8 cellular contexts compared by ENCODE assay signal in the genomic region with DNA sequence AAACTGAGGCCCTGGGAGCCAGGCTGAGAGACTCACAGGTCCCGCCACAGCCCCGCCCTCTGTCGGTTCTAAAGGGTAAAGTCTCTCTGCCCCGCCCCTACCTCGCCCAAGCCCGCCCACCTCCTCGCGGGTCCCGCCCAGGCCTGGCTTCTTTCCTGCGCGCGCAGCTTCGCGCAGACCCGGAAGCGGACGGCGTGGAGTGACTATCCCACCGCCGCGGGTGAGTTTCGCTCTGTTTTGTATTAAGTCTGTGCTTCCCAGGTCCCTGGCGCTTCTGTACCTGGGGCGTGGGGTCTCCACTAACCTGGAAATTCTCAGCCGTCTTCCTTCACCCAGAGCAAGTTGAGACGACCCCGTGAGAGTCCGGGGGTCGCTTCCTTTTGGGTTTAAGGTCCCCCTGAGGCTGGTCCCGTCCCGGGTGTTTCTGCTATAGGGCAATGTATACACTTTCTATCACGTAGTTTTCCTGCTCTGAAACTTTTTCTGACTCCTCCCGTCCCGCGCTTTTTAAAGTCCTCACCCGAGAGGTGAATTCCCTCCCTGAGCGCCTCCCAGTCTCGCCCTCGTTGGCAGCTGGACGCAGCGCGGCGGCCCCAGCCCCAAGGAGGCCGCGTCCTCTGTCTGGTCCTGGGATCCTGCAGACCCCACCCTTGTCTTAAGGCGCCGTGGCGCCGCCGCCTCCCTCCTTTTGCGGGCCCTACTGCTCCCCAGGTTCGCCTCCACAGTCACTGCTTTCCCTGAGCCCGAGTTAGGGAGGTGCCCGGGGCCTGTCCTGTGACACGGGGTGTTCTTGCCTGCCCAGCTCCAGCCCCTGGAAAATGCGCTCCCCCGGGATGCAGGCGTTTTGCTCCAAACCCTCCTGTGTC. TPM values are rescaled to one million over a fixed set of nuclear protein-coding genes. Genes with fewer than 3 reads are reported as not detected.
DNase-seq lines count a peak whose midpoint lies in the region; ATAC-seq and TF ChIP-seq lines count a peak whose summit lies in the region.

Gene ZNF765 (plus strand): TSS at position 176 of the 866 bp plus-strand sequence. CDS start 2,867 bp downstream, outside the sequence.

- intact Hi-C loops in Right ventricle myocardium inferior (cut with DNase I) (no loop called here), ovary (cut with DNase I) (loop anchor here in 1 of 4 donors (10.0 kb wide), 1 partner anchor 200 kb away; the partner anchor contains the start of gene ZNF665)

- DNase-seq in GM10248 (ENCODE audit: extremely low spot score) (peak; percentile 93), HFFc6 (peak; percentile 87), NCI-H1092 (lab: John Stamatoyannopoulos, UW) (peak; percentile 64), SKM-1 (lab: John Stamatoyannopoulos, UW; ENCODE audit: unreplicated experiment) (peak; percentile 43), Right ventricle myocardium inferior (ENCODE audit: missing footprints) (peak; percentile 98), ovary (peak; percentile 95 to 98 (median 96))

- TF ChIP-seq POLR2A in ovary (IDR thresholded peaks at IDR 0.05): peak; percentile 53

- no peaks in the 10 kb centered on the region for H3K36me3 ChIP-seq in ovary
- H3K36me3 ChIP-seq in thymus (ENCODE audit: control insufficient read depth, insufficient read depth): peaks cover 13% of the 10 kb centered on the region

- peaks cover 25% of the 10 kb centered on the region for H3K4me1 Mint-ChIP-seq in HFFc6 (ENCODE audit: low read depth)
- H3K4me1 Mint-ChIP-seq in activated naive CD8-positive, alpha-beta T cell (ENCODE audit: low read depth): peaks cover 27% of the 10 kb centered on the region

- peak; percentile 35 for TF ChIP-seq CTCF in GM10248 (IDR thresholded peaks at IDR 0.05; ENCODE audit: control extremely low read depth, extremely low read depth, low read depth, missing control alignments)
- TF ChIP-seq CTCF in HFFc6 (IDR thresholded peaks at IDR 0.05): peak; percentile 76
- peak in 2 of 3 donors; percentile 14 to 70 for TF ChIP-seq CTCF in ovary (IDR thresholded peaks at IDR 0.05)

- TF ChIP-seq EP300 in ovary (IDR thresholded peaks at IDR 0.05): no peak

- H3K4me1 ChIP-seq in ovary (ENCODE audit: insufficient read depth): peaks cover 7% of the 10 kb centered on the region
- peaks cover 3% of the 10 kb centered on the region for H3K4me1 ChIP-seq in thymus (ENCODE audit: control insufficient read depth, insufficient read depth, low read length)

- H3K27me3 ChIP-seq in ovary (no peaks in the 10 kb centered on the region), thymus (ENCODE audit: control insufficient read depth, insufficient read depth) (no peaks in the 10 kb centered on the region)

- H3K4me3 ChIP-seq in ovary (peak within 1 kb of the TSS; percentile 64), thymus (ENCODE audit: low read length) (peak within 1 kb of the TSS; percentile 82)

- POLR2A ChIA-PET in GM10248 (lab: Yijun Ruan, JAX): no interaction called here

- CTCF ChIA-PET in GM10248 (lab: Yijun Ruan, JAX): no interaction called here

- H3K9me3 Mint-ChIP-seq in HFFc6: peaks cover 17% of the 10 kb centered on the region
- peaks cover 7% of the 10 kb centered on the region for H3K9me3 Mint-ChIP-seq in activated naive CD8-positive, alpha-beta T cell (ENCODE audit: low read depth)

- H3K9me3 ChIP-seq in ovary: no peaks in the 10 kb centered on the region
- H3K9me3 ChIP-seq in thymus (ENCODE audit: control insufficient read depth): no peaks in the 10 kb centered on the region

- peak; percentile 100 for ATAC-seq in Right ventricle myocardium inferior

- peak within 1 kb of the TSS; percentile 93 for H3K27ac Mint-ChIP-seq in HFFc6
- H3K27ac Mint-ChIP-seq in activated naive CD8-positive, alpha-beta T cell: peak within 1 kb of the TSS; percentile 90

- H3K4me3 Mint-ChIP-seq in HFFc6: peak within 1 kb of the TSS; percentile 91
- H3K4me3 Mint-ChIP-seq in activated naive CD8-positive, alpha-beta T cell: peak within 1 kb of the TSS; percentile 91

- H3K27ac ChIP-seq in ovary (peak within 1 kb of the TSS; percentile 54 to 57), thymus (ENCODE audit: low read depth) (peak within 1 kb of the TSS; percentile 88)

- peaks cover 31% of the 10 kb centered on the region for H3K36me3 Mint-ChIP-seq in HFFc6 (ENCODE audit: low read depth)
- H3K36me3 Mint-ChIP-seq in activated naive CD8-positive, alpha-beta T cell: peaks cover 19% of the 10 kb centered on the region

- peaks cover 2% of the 10 kb centered on the region for H3K27me3 Mint-ChIP-seq in HFFc6 (ENCODE audit: insufficient read depth)
- no peaks in the 10 kb centered on the region for H3K27me3 Mint-ChIP-seq in activated naive CD8-positive, alpha-beta T cell

- 0 to 1% (median 0%) methylated on average over 58 of the region's 58 CpGs for WGBS in ovary, 3 donors
- WGBS in thymus: under 1% methylated on average over 58 of the region's 58 CpGs

RNA-seq across cellular contexts. Expression of gene ZNF765, which starts in this region (rescaled TPM):
- 1 to 10 TPM; 4.3 to 5.4 (median 5.1) TPM for total RNA-seq in HFFc6 (2021; fragmentation: NEBNext Ultra II Directional; extraction: Animal tissue kit (Norgen Biotek cat#: 25700))
- total RNA-seq in Right ventricle myocardium inferior (4.6 TPM), ovary (10 to 100 TPM in 6 of 7 donors, 1 to 10 TPM in 1; 9.2 to 27.9 (median 21.8) TPM)
- polyA plus RNA-seq in ovary (1 to 10 TPM; 6.8 to 9.8 TPM), thymus (6.2 TPM)

Comparison
In these comparisons a context has a peak if more than half of its experiments do, and no peak if none do; other contexts are left out.
1. Peak in every context shown above with its lines: DNase-seq, ATAC-seq, H3K4me3 ChIP-seq and H3K27ac ChIP-seq.
2. DNase-seq: peak in every context shown above with its lines; median percentile 98 in Right ventricle myocardium inferior; 96 in ovary; 93 in GM10248; 87 in HFFc6; 64 in NCI-H1092; 43 in SKM-1.